ENCODE assay signal across 10 cellular contexts in the genomic region with DNA sequence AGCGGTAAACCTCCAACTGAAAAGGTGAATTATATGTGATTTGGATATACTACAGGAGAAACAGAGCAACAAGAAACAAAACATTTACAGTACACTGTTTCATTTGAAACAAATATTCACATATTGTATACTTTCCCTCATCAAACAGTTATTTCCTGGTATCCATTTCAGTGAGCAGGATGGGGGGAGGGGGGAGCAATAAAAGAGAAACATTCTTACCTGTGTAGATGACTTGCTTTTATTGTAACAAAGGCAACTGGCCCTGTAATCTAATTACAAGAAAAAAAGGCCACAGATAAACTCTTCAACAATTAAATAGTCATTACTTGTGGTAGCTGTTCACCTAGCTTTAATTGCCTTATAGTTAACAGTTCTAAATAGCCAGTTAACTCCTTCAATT. TPM values are rescaled to one million over a fixed set of nuclear protein-coding genes. Genes with fewer than 3 reads are reported as not detected.
DNase-seq lines count a peak whose midpoint lies in the region; ATAC-seq and TF ChIP-seq lines count a peak whose summit lies in the region.
"Had no signal": no experiment of that assay in that cellular context is flagged by ENCODE, and none has a peak within 500 bp of the region (broad histone marks: within the 10 kb centered on the region; RNA-seq: fewer than 3 reads in every experiment).

No MANE protein-coding gene starts in this region.

- H3K27me3 ChIP-seq in CD4-positive, CD25-positive, alpha-beta regulatory T cell (ENCODE audit: control insufficient read depth, insufficient read depth, low read length), result no peaks in the 10 kb centered on the region
- H3K27me3 ChIP-seq: neutrophil had no signal

- no peaks in the 10 kb centered on the region for H3K36me3 ChIP-seq in CD4-positive, CD25-positive, alpha-beta regulatory T cell (ENCODE audit: control insufficient read depth, insufficient read depth, low read length)
- H3K36me3 ChIP-seq: neutrophil had no signal

- H3K36me3 Mint-ChIP-seq in CD4-positive, CD25-positive, alpha-beta regulatory T cell, result peaks cover 11% of the 10 kb centered on the region
- H3K36me3 Mint-ChIP-seq in activated T-helper 17 cell treated with anti-CD3 and anti-CD28 coated beads, Interleukin-2, amount 50 U/mL, for 72 hours (ENCODE audit: low read depth), result peaks cover 17% of the 10 kb centered on the region
- H3K36me3 Mint-ChIP-seq in natural killer cell, result no peaks in the 10 kb centered on the region

- H3K4me1 ChIP-seq in CD4-positive, CD25-positive, alpha-beta regulatory T cell (ENCODE audit: control insufficient read depth, insufficient read depth, low read length, poor library complexity, severe bottlenecking), result peaks cover 39% of the 10 kb centered on the region

- intact Hi-C loops in natural killer cell (cut with micrococcal nuclease), result no loop called here

- H3K9me3 ChIP-seq in CD4-positive, CD25-positive, alpha-beta regulatory T cell (ENCODE audit: control insufficient read depth in 2 of 2, low read length in 2 of 2), result no peaks in the 10 kb centered on the region
- H3K9me3 ChIP-seq: neutrophil had no signal

- peaks cover 8% of the 10 kb centered on the region for H3K27me3 Mint-ChIP-seq in CD4-positive, CD25-positive, alpha-beta regulatory T cell
- no peaks in the 10 kb centered on the region for H3K27me3 Mint-ChIP-seq in activated T-helper 17 cell treated with anti-CD3 and anti-CD28 coated beads, Interleukin-2, amount 50 U/mL, for 72 hours
- no peaks in the 10 kb centered on the region for H3K27me3 Mint-ChIP-seq in natural killer cell (ENCODE audit: low read depth in 2 of 2)

- no peak for ATAC-seq in CD4-positive, CD25-positive, alpha-beta regulatory T cell (ENCODE audit: low read depth in 2 of 2)
- ATAC-seq in activated T-helper 17 cell treated with anti-CD3 and anti-CD28 coated beads, Interleukin-2, amount 50 U/mL, for 72 hours (replicated peaks), result no peak
- no peak for ATAC-seq in natural killer cell
- no peak for ATAC-seq in GM19455 (IDR thresholded peaks at IDR 0.05; ENCODE audit: unreplicated experiment)

- H3K27ac ChIP-seq in CD4-positive, CD25-positive, alpha-beta regulatory T cell (ENCODE audit: insufficient read depth, low read length, poor library complexity, severe bottlenecking), result peak overlapping the region; percentile 99
- H3K27ac ChIP-seq: neutrophil had no signal

- H3K9me3 Mint-ChIP-seq in CD4-positive, CD25-positive, alpha-beta regulatory T cell, result peaks cover 0 to 2% (median 0%) of the 10 kb centered on the region in 7 donors
- no peaks in the 10 kb centered on the region for H3K9me3 Mint-ChIP-seq in activated T-helper 17 cell treated with anti-CD3 and anti-CD28 coated beads, Interleukin-2, amount 50 U/mL, for 72 hours
- H3K9me3 Mint-ChIP-seq in natural killer cell, result no peaks in the 10 kb centered on the region

- H3K27ac Mint-ChIP-seq in CD4-positive, CD25-positive, alpha-beta regulatory T cell, result peak overlapping the region; percentile 96 to 99 (median 97)
- peak overlapping the region; percentile 97 for H3K27ac Mint-ChIP-seq in activated T-helper 17 cell treated with anti-CD3 and anti-CD28 coated beads, Interleukin-2, amount 50 U/mL, for 72 hours
- H3K27ac Mint-ChIP-seq in natural killer cell, result peak overlapping the region; percentile 34 to 69

- H3K4me3 Mint-ChIP-seq in CD4-positive, CD25-positive, alpha-beta regulatory T cell, result peak overlapping the region; percentile 66 to 88 (median 76)
- H3K4me3 Mint-ChIP-seq in activated T-helper 17 cell treated with anti-CD3 and anti-CD28 coated beads, Interleukin-2, amount 50 U/mL, for 72 hours, result peak overlapping the region; percentile 82
- peak overlapping the region; percentile 32 for H3K4me3 Mint-ChIP-seq in natural killer cell

- TF ChIP-seq CTCF in natural killer cell (IDR thresholded peaks at IDR 0.05), result no peak

- peak in 1 of 3 donors; percentile 69 for DNase-seq in CD4-positive, CD25-positive, alpha-beta regulatory T cell
- peak; percentile 76 for DNase-seq in DMS53 (lab: John Stamatoyannopoulos, UW)
- no peak for DNase-seq in natural killer cell
- no peak for DNase-seq in SK-N-DZ (ENCODE audit: low spot score)
- no peak for DNase-seq in nucleus accumbens (lab: John Stamatoyannopoulos, UW)
- DNase-seq in HuH-7.5 (ENCODE audit: low spot score), result no peak
- DNase-seq: NCI-H526 had no signal

- H3K4me3 ChIP-seq in CD4-positive, CD25-positive, alpha-beta regulatory T cell (ENCODE audit: low read depth, low read length), result peak overlapping the region; percentile 64

- H3K4me1 Mint-ChIP-seq in CD4-positive, CD25-positive, alpha-beta regulatory T cell, result peaks cover 16 to 48% (median 34%) of the 10 kb centered on the region in 4 donors
- H3K4me1 Mint-ChIP-seq in activated T-helper 17 cell treated with anti-CD3 and anti-CD28 coated beads, Interleukin-2, amount 50 U/mL, for 72 hours, result peaks cover 28% of the 10 kb centered on the region
- H3K4me1 Mint-ChIP-seq in natural killer cell, result peaks cover 17 to 18% of the 10 kb centered on the region in 2 donors

RNA-seq across cellular contexts. Expression of a gene that starts 3.9 kb away (rescaled TPM):
- 303 TPM for total RNA-seq in CD4-positive, CD25-positive, alpha-beta regulatory T cell
- polyA plus RNA-seq in CD4-positive, CD25-positive, alpha-beta regulatory T cell, result 100 to 1,000 TPM; 102 to 136 (median 117) TPM
- total RNA-seq in activated T-helper 17 cell treated with anti-CD3 and anti-CD28 coated beads, Interleukin-2, amount 50 U/mL, for 72 hours, result 100 to 1,000 TPM; 207 to 227 TPM
- total RNA-seq in natural killer cell, result 100 to 1,000 TPM; 157 to 200 (median 181) TPM
- 57.9 and 61.4 TPM in 2 replicates for polyA plus RNA-seq in SK-N-DZ (2014; cell fraction: cytosol; rRNA removed)
- 30.6 and 33.5 TPM in 2 replicates for polyA plus RNA-seq in SK-N-DZ (2014; cell fraction: nucleus; rRNA removed)

Comparison
In these comparisons a context has a peak if more than half of its experiments do, and no peak if none do; other contexts are left out.
1. H3K4me3 Mint-ChIP-seq: peak in every context shown above with its lines; median percentile 82 in activated T-helper 17 cell treated with anti-CD3 and anti-CD28 coated beads, Interleukin-2, amount 50 U/mL, for 72 hours; 76 in CD4-positive, CD25-positive, alpha-beta regulatory T cell; 32 in natural killer cell.